11 cellular contexts compared by ENCODE assay signal in genomic region chr3:117399311-117400068, GRCh38.
A peak's percentile ranks its signal among the peaks of the same experiment; 100 is the strongest.
DNase-seq lines count a peak whose midpoint lies in the region; ATAC-seq and TF ChIP-seq lines count a peak whose summit lies in the region.
"Had no signal": no experiment of that assay in that cellular context is flagged by ENCODE, and none has a peak within 500 bp of the region (broad histone marks: within the 10 kb centered on the region; RNA-seq: fewer than 3 reads in every experiment).

No MANE protein-coding gene starts in this region.

- H3K4me3 Mint-ChIP-seq in T-helper 17 cell, result no peak overlapping the region
- H3K4me3 Mint-ChIP-seq: activated CD4-positive, alpha-beta T cell treated with anti-CD3 and anti-CD28 coated beads for 36 hours; CD4-positive, CD25-positive, alpha-beta regulatory T cell had no signal

- H4K8ac ChIP-seq in mesendoderm (ENCODE audit: low read depth, low read length), result no peak overlapping the region

- no CpG with 5 or more reads among the region's 5 CpGs for WGBS in mesendoderm (ENCODE audit: extremely low coverage, insufficient coverage, low lambda C conversion rate)

- H3K4me1 Mint-ChIP-seq in T-helper 17 cell, result no peaks in the 10 kb centered on the region
- H3K4me1 Mint-ChIP-seq: activated CD4-positive, alpha-beta T cell treated with anti-CD3 and anti-CD28 coated beads for 36 hours; CD4-positive, CD25-positive, alpha-beta regulatory T cell had no signal

- H3K36me3 Mint-ChIP-seq in T-helper 17 cell (ENCODE audit: low read depth), result no peaks in the 10 kb centered on the region
- H3K36me3 Mint-ChIP-seq: CD4-positive, CD25-positive, alpha-beta regulatory T cell had no signal

- no peak overlapping the region for H2BK120ac ChIP-seq in mesendoderm (ENCODE audit: low read depth, low read length)

- H3K9ac ChIP-seq in mesendoderm (ENCODE audit: low read length), result peak overlapping the region; percentile 34

- no peak for ATAC-seq in HG02870 (IDR thresholded peaks at IDR 0.05; ENCODE audit: unreplicated experiment)
- ATAC-seq in HG02938 (IDR thresholded peaks at IDR 0.05; ENCODE audit: unreplicated experiment), result no peak
- ATAC-seq in T-helper 17 cell, result no peak
- ATAC-seq: activated CD4-positive, alpha-beta T cell treated with anti-CD3 and anti-CD28 coated beads for 36 hours had no signal

- H3K9me3 ChIP-seq in T-helper 17 cell (ENCODE audit: control insufficient read depth, low read length, poor library complexity, severe bottlenecking), result no peaks in the 10 kb centered on the region

- H3K4me1 ChIP-seq in mesendoderm (ENCODE audit: control insufficient read depth, low read depth, low read length), result peaks cover 10% of the 10 kb centered on the region

- peak overlapping the region; percentile 90 for H2AK5ac ChIP-seq in mesendoderm (ENCODE audit: low read length)

- H3K18ac ChIP-seq in mesendoderm (ENCODE audit: low read length), result peak overlapping the region; percentile 81

- H3K27ac Mint-ChIP-seq in T-helper 17 cell, result no peak overlapping the region
- H3K27ac Mint-ChIP-seq: activated CD4-positive, alpha-beta T cell treated with anti-CD3 and anti-CD28 coated beads for 36 hours; CD4-positive, CD25-positive, alpha-beta regulatory T cell had no signal

- H3K27me3 ChIP-seq in mesendoderm (ENCODE audit: insufficient read depth, low read length, poor library complexity), result no peaks in the 10 kb centered on the region
- H3K27me3 ChIP-seq: cardiac muscle cell had no signal

- peak overlapping the region; percentile 73 for H3K27ac ChIP-seq in mesendoderm (ENCODE audit: low read depth, low read length)
- H3K27ac ChIP-seq: cardiac muscle cell had no signal

- TF ChIP-seq CTCF in AG09319 (IDR thresholded peaks at IDR 0.05; ENCODE audit: low read depth, low read length), result no peak
- TF ChIP-seq CTCF in choroid plexus epithelial cell (conservative IDR thresholded peaks at IDR 0.05; ENCODE audit: low read depth, low read length), result no peak

- peak; percentile 29 for DNase-seq in AG09319 (ENCODE audit: extremely low read depth, low read depth)
- DNase-seq in NCI-H146 (lab: John Stamatoyannopoulos, UW), result peak; percentile 84
- peak; percentile 55 for DNase-seq in choroid plexus epithelial cell (ENCODE audit: low read depth)
- peak; percentile 44 for DNase-seq in mesendoderm
- no peak for DNase-seq in 8988T
- DNase-seq in T-helper 17 cell, result no peak
- DNase-seq: activated CD4-positive, alpha-beta T cell treated with anti-CD3 and anti-CD28 coated beads for 36 hours; CD4-positive, CD25-positive, alpha-beta regulatory T cell had no signal

- H3K4me3 ChIP-seq in choroid plexus epithelial cell (ENCODE audit: low read depth, low read length), result peak overlapping the region; percentile 6
- no peak overlapping the region for H3K4me3 ChIP-seq in mesendoderm (ENCODE audit: low read length)
- H3K4me3 ChIP-seq: cardiac muscle cell had no signal

- H3K27me3 Mint-ChIP-seq in T-helper 17 cell, result no peaks in the 10 kb centered on the region
- H3K27me3 Mint-ChIP-seq: activated CD4-positive, alpha-beta T cell treated with anti-CD3 and anti-CD28 coated beads for 36 hours; CD4-positive, CD25-positive, alpha-beta regulatory T cell had no signal

- H4K5ac ChIP-seq in mesendoderm (ENCODE audit: low read length), result peak overlapping the region; percentile 9

- H3K23ac ChIP-seq in mesendoderm (ENCODE audit: low read length), result no peak overlapping the region

- H3K4me2 ChIP-seq in mesendoderm (ENCODE audit: low read length), result no peak overlapping the region

- H3K36me3 ChIP-seq in mesendoderm (ENCODE audit: control insufficient read depth, insufficient read depth, low read length), result no peaks in the 10 kb centered on the region
- H3K36me3 ChIP-seq: cardiac muscle cell had no signal

- H2BK5ac ChIP-seq in mesendoderm (ENCODE audit: low read length), result peak overlapping the region; percentile 87

- peak overlapping the region; percentile 83 for H3K56ac ChIP-seq in mesendoderm (ENCODE audit: low read length)

- peak overlapping the region; percentile 59 for H3K4ac ChIP-seq in mesendoderm (ENCODE audit: low read depth, low read length)

- no peaks in the 10 kb centered on the region for H3K79me1 ChIP-seq in mesendoderm (ENCODE audit: low read length)

- no peaks in the 10 kb centered on the region for H3K79me2 ChIP-seq in mesendoderm (ENCODE audit: control insufficient read depth, insufficient read depth, low read length)

- no peak overlapping the region for H2BK15ac ChIP-seq in mesendoderm (replicated peaks; ENCODE audit: low read depth)

Comparison
In these comparisons a context has a peak if more than half of its experiments do, and no peak if none do; other contexts are left out.
1. DNase-seq: peak in AG09319 (single experiment), NCI-H146 (single experiment), choroid plexus epithelial cell (single experiment) and mesendoderm (single experiment); none in 8988T (single experiment) and T-helper 17 cell (0 of 3).